In the genomic region with DNA sequence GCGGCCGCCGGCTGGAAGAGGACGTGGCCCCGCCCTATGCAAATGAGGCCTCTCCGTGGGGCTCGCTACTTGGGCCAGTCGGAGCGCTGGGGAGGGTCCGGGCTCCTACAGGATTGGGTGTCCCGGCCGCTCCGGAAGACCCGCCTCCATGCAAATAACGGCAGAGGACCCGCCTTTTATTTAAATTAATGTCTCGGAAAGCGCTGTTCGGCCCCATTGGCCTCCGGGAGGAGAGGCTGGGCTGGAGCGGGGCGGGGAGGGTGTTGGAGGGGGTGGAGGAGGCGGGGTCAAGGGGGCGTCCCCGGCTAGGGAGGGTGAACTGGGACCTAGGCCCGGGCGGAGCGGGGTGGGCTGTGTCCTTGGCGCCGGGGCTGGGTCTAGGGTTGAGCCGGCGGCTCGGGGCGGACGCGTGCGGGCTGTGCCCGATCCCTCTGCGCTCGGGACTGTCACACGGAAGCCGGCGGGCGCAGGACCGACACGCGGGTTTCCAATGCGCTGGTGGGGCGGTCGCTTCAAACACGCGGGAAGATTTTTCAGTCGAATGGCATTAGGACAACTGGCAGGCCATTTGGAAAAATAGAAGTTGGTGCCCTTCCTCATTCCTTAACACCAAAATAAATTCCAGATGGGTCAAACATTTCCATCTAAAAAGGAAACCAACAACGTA, we compare ENCODE assay signal across 8 cellular contexts. TPM values are rescaled to one million over a fixed set of nuclear protein-coding genes. Genes with fewer than 3 reads are reported as not detected.
DNase-seq lines count a peak whose midpoint lies in the region; ATAC-seq and TF ChIP-seq lines count a peak whose summit lies in the region.

No MANE protein-coding gene starts in this region.

- H2AFZ ChIP-seq in OCI-LY1 (ENCODE audit: low read length), result no peak overlapping the region

- peaks cover 40% of the 10 kb centered on the region for H3K36me3 ChIP-seq in OCI-LY1 (ENCODE audit: insufficient read depth, low read length)

- H3K4me2 ChIP-seq in OCI-LY1 (ENCODE audit: low read length), result peak overlapping the region; percentile 81

- H3K27ac ChIP-seq in OCI-LY1 (ENCODE audit: low read depth, low read length, poor library complexity, severe bottlenecking), result peak overlapping the region; percentile 84

- TF ChIP-seq CTCF in OCI-LY1 (IDR thresholded peaks at IDR 0.05; ENCODE audit: low read length), result no peak
- TF ChIP-seq CTCF in epithelial cell of esophagus (IDR thresholded peaks at IDR 0.05; ENCODE audit: insufficient read depth, low read depth, low read length, missing control alignments), result no peak

- H3K9me3 ChIP-seq in OCI-LY1 (ENCODE audit: low read length), result no peaks in the 10 kb centered on the region
- no peaks in the 10 kb centered on the region for H3K9me3 ChIP-seq in mononuclear cell (ENCODE audit: low read depth, low read length)

- no peaks in the 10 kb centered on the region for H3K9me2 ChIP-seq in OCI-LY1 (ENCODE audit: low read depth, low read length)

- ATAC-seq in GM21526 (IDR thresholded peaks at IDR 0.05; ENCODE audit: low FRiP score, unreplicated experiment), result peak; percentile 83

- H3K4me3 ChIP-seq in OCI-LY1 (ENCODE audit: low read depth, low read length, poor library complexity, severe bottlenecking), result peak overlapping the region; percentile 67
- peak overlapping the region; percentile 81 for H3K4me3 ChIP-seq in epithelial cell of esophagus (ENCODE audit: low read length)
- H3K4me3 ChIP-seq in mononuclear cell (ENCODE audit: low read length), result peak overlapping the region; percentile 59

- no peaks in the 10 kb centered on the region for H4K20me1 ChIP-seq in OCI-LY1 (ENCODE audit: insufficient read depth, low read length)

- peaks cover 63% of the 10 kb centered on the region for H3K4me1 ChIP-seq in OCI-LY1 (ENCODE audit: insufficient read depth, low read length, severe bottlenecking)
- peaks cover 27% of the 10 kb centered on the region for H3K4me1 ChIP-seq in mononuclear cell (ENCODE audit: insufficient read depth, low read length)

- no peaks in the 10 kb centered on the region for H3K27me3 ChIP-seq in OCI-LY1 (ENCODE audit: insufficient read depth, low read length)
- no peaks in the 10 kb centered on the region for H3K27me3 ChIP-seq in mononuclear cell (ENCODE audit: insufficient read depth, low read length)

- H3K9ac ChIP-seq in OCI-LY1 (ENCODE audit: low read length), result peak overlapping the region; percentile 77

- DNase-seq in DMS 273 (lab: John Stamatoyannopoulos, UW; ENCODE audit: unreplicated experiment), result peak; percentile 100
- DNase-seq in HuH-7 (ENCODE audit: low spot score), result peak; percentile 99
- peak; percentile 94 for DNase-seq in activated T-cell treated with anti-CD3 and anti-CD28 coated beads for 1 hour (ENCODE audit: low read depth)
- peak; percentile 99 for DNase-seq in epithelial cell of esophagus (ENCODE audit: low read depth)
- peak; percentile 95 to 97 for DNase-seq in stimulated activated CD8-positive, alpha-beta memory T cell treated with anti-CD3 and anti-CD28 coated beads, Interleukin-2, amount 100 ng/mL, for 48 hours (ENCODE audit: low read depth in 2 of 2)

- H3K79me2 ChIP-seq in OCI-LY1 (ENCODE audit: insufficient read depth, low read length), result no peaks in the 10 kb centered on the region

- peaks cover 17% of the 10 kb centered on the region for H3F3A ChIP-seq in OCI-LY1 (ENCODE audit: insufficient read depth, low read length)

RNA-seq across cellular contexts. Expression of gene POLM, which starts 0.3 kb away (rescaled TPM):
- 15.6 TPM for total RNA-seq in mononuclear cell

RNA-seq across cellular contexts. Expression of gene PGAM2, which starts 17.3 kb away (rescaled TPM):
- 0.63 TPM for total RNA-seq in mononuclear cell

RNA-seq across cellular contexts. Expression of gene AEBP1, which starts 21.5 kb away (rescaled TPM):
- 5.4 TPM for total RNA-seq in mononuclear cell

RNA-seq across cellular contexts. Expression of gene DBNL, which starts 38.2 kb away (rescaled TPM):
- total RNA-seq in mononuclear cell, result 100 TPM

RNA-seq across cellular contexts. Expression of gene POLD2, which starts 40.7 kb away (rescaled TPM):
- total RNA-seq in mononuclear cell, result 14.9 TPM

Comparison
In these comparisons a context has a peak if more than half of its experiments do, and no peak if none do; other contexts are left out.
1. Peak in every context shown above with its lines: DNase-seq, ATAC-seq, H3K4me3 ChIP-seq and H3K27ac ChIP-seq.